ENCODE assay signal across 8 cellular contexts in genomic region chr19:42246143-42246868, GRCh38. TPM values are rescaled to one million over a fixed set of nuclear protein-coding genes. Genes with fewer than 3 reads are reported as not detected.
DNase-seq lines count a peak whose midpoint lies in the region; ATAC-seq and TF ChIP-seq lines count a peak whose summit lies in the region.

No MANE protein-coding gene starts in this region.

- H3K4me1 ChIP-seq in breast epithelium (peaks cover 5 to 11% of the 10 kb centered on the region in 2 donors), stomach smooth muscle (ENCODE audit: control insufficient read depth, insufficient read depth, low read length) (peaks cover 55% of the 10 kb centered on the region)

- no peak for ATAC-seq in GM18520 (IDR thresholded peaks at IDR 0.05; ENCODE audit: unreplicated experiment)

- H3K36me3 ChIP-seq in breast epithelium (no peaks in the 10 kb centered on the region), stomach smooth muscle (ENCODE audit: control insufficient read depth in 2 of 2, insufficient read depth in 2 of 2, low read length in 2 of 2) (peaks cover 4 to 9% of the 10 kb centered on the region in 2 donors)

- no peaks in the 10 kb centered on the region for H3K27me3 ChIP-seq in breast epithelium
- H3K27me3 ChIP-seq in layer of hippocampus (ENCODE audit: control insufficient read depth, insufficient read depth, low read length) = no peaks in the 10 kb centered on the region
- H3K27me3 ChIP-seq in stomach smooth muscle (ENCODE audit: control insufficient read depth in 1 of 2, insufficient read depth in 2 of 2, low read length in 2 of 2) = no peaks in the 10 kb centered on the region

- H3K27ac ChIP-seq in breast epithelium = peak overlapping the region; percentile 100
- peak overlapping the region; percentile 80 for H3K27ac ChIP-seq in layer of hippocampus (ENCODE audit: low read depth, low read length)
- H3K27ac ChIP-seq in stomach smooth muscle (ENCODE audit: low read length) = peak overlapping the region; percentile 80

- H3K9me3 ChIP-seq in breast epithelium (no peaks in the 10 kb centered on the region), stomach smooth muscle (ENCODE audit: control insufficient read depth in 2 of 2, low read length in 2 of 2) (no peaks in the 10 kb centered on the region)

- TF ChIP-seq POLR2A in breast epithelium (IDR thresholded peaks at IDR 0.05) = no peak

- peak overlapping the region; percentile 30 to 58 for H3K9ac ChIP-seq in stomach smooth muscle (ENCODE audit: low read length in 2 of 2)

- DNase-seq in EL = peak; percentile 80
- peak; percentile 49 to 75 for DNase-seq in NCI-H446 (lab: John Stamatoyannopoulos, UW)
- peak; percentile 75 to 79 for DNase-seq in breast epithelium (ENCODE audit: low spot score in 2 of 2)
- no peak for DNase-seq in NCI-H2171 treated with DMSO at 0.1 percent for 48 hours (lab: John Stamatoyannopoulos, UW)
- no peak for DNase-seq in NCI-H2171 (lab: John Stamatoyannopoulos, UW)

- intact Hi-C loops in breast epithelium (cut with DNase I; ENCODE audit: low total_unique reads) = no loop called here

- H3K4me3 ChIP-seq in breast epithelium (no peak overlapping the region), stomach smooth muscle (ENCODE audit: low read length in 2 of 2) (peak overlapping the region in 1 of 2 donors; percentile 35)

- TF ChIP-seq CTCF in breast epithelium (IDR thresholded peaks at IDR 0.05) = peak; percentile 28 to 57 (median 47)

RNA-seq across cellular contexts. Expression of gene GSK3A, which starts 3.9 kb away (rescaled TPM):
- 10 to 100 TPM; 18.7 to 22.1 (median 19.8) TPM for total RNA-seq in breast epithelium

RNA-seq across cellular contexts. Expression of gene ERF, which starts 8.6 kb away (rescaled TPM):
- 10 to 100 TPM; 11.4 to 38.6 (median 24.3) TPM for total RNA-seq in breast epithelium

RNA-seq across cellular contexts. Expression of gene CIC, which starts 22.7 kb away (rescaled TPM):
- 10 to 100 TPM; 20.2 to 25.6 (median 24.9) TPM for total RNA-seq in breast epithelium

RNA-seq across cellular contexts. Expression of gene ZNF526, which starts 26.2 kb away (rescaled TPM):
- total RNA-seq in breast epithelium = 1 to 10 TPM; 4.0 to 6.9 (median 6.0) TPM

RNA-seq across cellular contexts. Expression of gene DEDD2, which starts 28.8 kb away (rescaled TPM):
- 10 to 100 TPM; 31.4 to 64.0 (median 37.0) TPM for total RNA-seq in breast epithelium

Comparison
In these comparisons a context has a peak if more than half of its experiments do, and no peak if none do; other contexts are left out.
1. DNase-seq: peak in EL (single experiment), NCI-H446 (2 of 2) and breast epithelium (2 of 2); none in NCI-H2171 treated with DMSO at 0.1 percent for 48 hours (single experiment) and NCI-H2171 (single experiment).
2. Peak in every context shown above with its lines, with median percentiles within 50 percentile points of each other: H3K27ac ChIP-seq.